In the genomic region with DNA sequence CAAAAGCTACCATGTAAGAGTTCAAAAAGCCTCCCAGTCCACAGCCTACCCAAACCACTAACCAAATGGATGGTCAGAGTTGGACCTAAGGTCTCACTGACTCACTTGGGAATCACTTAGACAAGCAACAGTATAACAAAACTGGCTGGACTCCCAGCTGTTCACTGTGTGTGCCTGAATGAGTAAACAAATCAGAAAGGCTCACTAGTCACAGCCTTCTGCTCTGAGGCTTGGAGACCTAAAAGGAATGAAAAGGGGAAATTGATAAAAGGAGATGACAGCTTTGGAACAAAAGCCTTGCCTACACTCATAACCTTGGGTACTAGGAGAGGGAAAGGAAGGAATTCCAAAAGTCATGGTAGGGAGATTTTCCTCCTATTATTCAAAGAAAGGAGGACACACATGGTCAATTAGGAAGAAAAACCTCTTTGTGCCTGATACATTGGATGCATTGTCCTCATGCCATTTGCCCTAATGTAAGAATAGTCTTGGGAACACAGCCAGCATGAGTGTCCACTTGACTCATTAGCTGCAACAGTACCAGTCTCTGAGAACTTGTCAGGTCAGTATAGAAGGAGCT, we compare ENCODE assay signal across 1 cellular context.
TF ChIP-seq lines count a peak whose summit lies in the region.

No MANE protein-coding gene starts in this region.

TF ChIP-seq in HCT116, 20 proteins besides CTCF, POLR2A, EP300 and RAD21 (continued from another document):
- TF ChIP-seq, protein P1, sequence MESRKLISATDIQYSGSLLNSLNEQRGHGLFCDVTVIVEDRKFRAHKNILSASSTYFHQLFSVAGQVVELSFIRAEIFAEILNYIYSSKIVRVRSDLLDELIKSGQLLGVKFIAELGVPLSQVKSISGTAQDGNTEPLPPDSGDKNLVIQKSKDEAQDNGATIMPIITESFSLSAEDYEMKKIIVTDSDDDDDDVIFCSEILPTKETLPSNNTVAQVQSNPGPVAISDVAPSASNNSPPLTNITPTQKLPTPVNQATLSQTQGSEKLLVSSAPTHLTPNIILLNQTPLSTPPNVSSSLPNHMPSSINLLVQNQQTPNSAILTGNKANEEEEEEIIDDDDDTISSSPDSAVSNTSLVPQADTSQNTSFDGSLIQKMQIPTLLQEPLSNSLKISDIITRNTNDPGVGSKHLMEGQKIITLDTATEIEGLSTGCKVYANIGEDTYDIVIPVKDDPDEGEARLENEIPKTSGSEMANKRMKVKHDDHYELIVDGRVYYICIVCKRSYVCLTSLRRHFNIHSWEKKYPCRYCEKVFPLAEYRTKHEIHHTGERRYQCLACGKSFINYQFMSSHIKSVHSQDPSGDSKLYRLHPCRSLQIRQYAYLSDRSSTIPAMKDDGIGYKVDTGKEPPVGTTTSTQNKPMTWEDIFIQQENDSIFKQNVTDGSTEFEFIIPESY (IDR thresholded peaks at IDR 0.05; ENCODE audit: extremely low read depth, insufficient replicate concordance, low read length) = no peak
